ENCODE assay signal across 1 cellular context in the genomic region with DNA sequence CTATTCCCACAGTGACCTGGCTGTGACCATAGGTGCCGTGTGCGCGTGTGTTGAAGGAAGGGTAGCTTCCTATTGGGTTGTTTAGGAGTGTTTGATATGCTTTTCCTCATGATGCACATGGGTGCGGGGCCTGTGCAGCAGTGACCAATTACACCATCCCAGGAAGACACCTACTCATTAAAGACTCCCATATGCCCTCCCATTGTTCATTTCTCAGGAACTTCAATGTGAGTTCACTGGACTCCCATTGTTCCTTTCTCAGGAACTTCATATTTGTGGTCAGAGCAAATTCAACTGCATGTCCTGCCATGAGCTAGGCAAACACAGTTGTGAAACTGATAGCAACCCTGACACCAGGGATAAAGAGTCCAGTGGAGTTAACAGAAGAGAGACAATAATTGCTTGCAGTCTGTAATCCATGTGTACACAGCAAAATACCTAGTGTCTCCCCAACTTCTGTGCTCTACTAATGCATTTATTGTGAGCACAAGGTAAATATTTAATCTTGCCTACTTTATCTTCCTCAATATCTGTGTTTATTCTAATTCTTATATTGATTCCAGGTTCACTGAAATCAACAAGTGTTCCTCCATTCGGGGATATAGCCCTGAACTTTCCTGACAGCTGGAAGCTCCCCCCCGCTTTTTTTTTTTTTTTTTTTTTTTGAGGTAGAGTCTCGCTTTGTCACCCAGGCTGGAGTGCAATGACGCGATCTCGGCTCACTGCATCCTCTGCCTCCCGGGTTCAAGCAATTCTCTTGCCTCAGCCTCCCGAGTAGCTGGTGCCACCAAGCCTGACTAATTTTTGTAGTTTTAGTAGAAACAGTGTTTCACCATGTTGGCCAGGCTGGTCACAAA.
TF ChIP-seq lines count a peak whose summit lies in the region.

No MANE protein-coding gene starts in this region.

TF ChIP-seq in HepG2, 621 proteins besides CTCF, POLR2A, EP300 and RAD21 (continued from another document and continues in another):
- TF ChIP-seq ZNF839 (CRISPR knock-in tag; IDR thresholded peaks at IDR 0.05; ENCODE audit: borderline replicate concordance) (no peak), ZNF75D (CRISPR knock-in tag; IDR thresholded peaks at IDR 0.05; ENCODE audit: borderline replicate concordance) (no peak), CHCHD3 (CRISPR knock-in tag; IDR thresholded peaks at IDR 0.05) (no peak), SMYD3 (CRISPR knock-in tag; IDR thresholded peaks at IDR 0.05) (no peak), KDM2A (CRISPR knock-in tag; IDR thresholded peaks at IDR 0.05; ENCODE audit: borderline replicate concordance, low read depth) (no peak), ATF3 (CRISPR knock-in tag; IDR thresholded peaks at IDR 0.05) (peak; percentile 57), ZNF629 (CRISPR knock-in tag; conservative IDR thresholded peaks at IDR 0.05) (peak; percentile 37; the same call in 1 of the 2 replicates), NFYC (CRISPR knock-in tag; IDR thresholded peaks at IDR 0.05) (peak; percentile 47; the same call in 1 of the 2 replicates), HNF1B (CRISPR knock-in tag; IDR thresholded peaks at IDR 0.05) (peak; percentile 63), FOSL2 (CRISPR knock-in tag; IDR thresholded peaks at IDR 0.05) (peak; percentile 83), CBX5 (CRISPR knock-in tag; IDR thresholded peaks at IDR 0.05; ENCODE audit: borderline replicate concordance) (peak; percentile 80; the same call in 1 of the 2 replicates), ZNF136 (CRISPR knock-in tag; IDR thresholded peaks at IDR 0.05; ENCODE audit: low read depth) (no peak), ZBTB38 (CRISPR knock-in tag; IDR thresholded peaks at IDR 0.05) (no peak), ZNF766 (CRISPR knock-in tag; IDR thresholded peaks at IDR 0.05; ENCODE audit: borderline replicate concordance) (no peak), ZNF546 (CRISPR knock-in tag; conservative IDR thresholded peaks at IDR 0.05) (no peak; the same call in 1 of the 2 replicates), MZF1 (CRISPR knock-in tag; IDR thresholded peaks at IDR 0.05; ENCODE audit: borderline replicate concordance) (no peak), ZNF407 (CRISPR knock-in tag; IDR thresholded peaks at IDR 0.05; ENCODE audit: not compliant biosample characterization) (no peak), ZSCAN30 (CRISPR knock-in tag; IDR thresholded peaks at IDR 0.05) (no peak), SIX1 (CRISPR knock-in tag; IDR thresholded peaks at IDR 0.05; ENCODE audit: borderline replicate concordance) (peak; percentile 94), KLF11 (CRISPR knock-in tag; IDR thresholded peaks at IDR 0.05) (no peak), ZNF781 (CRISPR knock-in tag; IDR thresholded peaks at IDR 0.05; ENCODE audit: borderline replicate concordance, not compliant biosample characterization) (peak; percentile 63), ZNF749 (CRISPR knock-in tag; IDR thresholded peaks at IDR 0.05; ENCODE audit: borderline replicate concordance) (peak; percentile 79; the same call in 1 of the 2 replicates), ETV6 (CRISPR knock-in tag; conservative IDR thresholded peaks at IDR 0.05) (no peak), ZNF138 (CRISPR knock-in tag; IDR thresholded peaks at IDR 0.05; ENCODE audit: low read depth) (no peak), MAF1 (CRISPR knock-in tag; IDR thresholded peaks at IDR 0.05; ENCODE audit: borderline replicate concordance) (no peak), HMGA1 (CRISPR knock-in tag; conservative IDR thresholded peaks at IDR 0.05) (no peak), WIZ (CRISPR knock-in tag; IDR thresholded peaks at IDR 0.05) (no peak), TCF7 (IDR thresholded peaks at IDR 0.05; ENCODE audit: low read depth) (peak; percentile 95), MATR3 (CRISPR knock-in tag; IDR thresholded peaks at IDR 0.05) (no peak), TOPORS (CRISPR knock-in tag; IDR thresholded peaks at IDR 0.05) (no peak), ZSCAN9 (CRISPR knock-in tag; IDR thresholded peaks at IDR 0.05; ENCODE audit: borderline replicate concordance) (peak; percentile 81; the same call in 1 of the 2 replicates), SMC3 (IDR thresholded peaks at IDR 0.05; ENCODE audit: low read length) (no peak), HOXA5 (CRISPR knock-in tag; IDR thresholded peaks at IDR 0.05) (no peak), ZBTB8A (CRISPR knock-in tag; IDR thresholded peaks at IDR 0.05; ENCODE audit: borderline replicate concordance, low read depth) (peak; percentile 32; the same call in 1 of the 2 replicates), TFDP1 (CRISPR knock-in tag; IDR thresholded peaks at IDR 0.05; ENCODE audit: borderline replicate concordance) (peak; percentile 9; the same call in 1 of the 2 replicates), NFIC (IDR thresholded peaks at IDR 0.05; ENCODE audit: low read length) (peak; percentile 91), RFX5 (IDR thresholded peaks at IDR 0.05; ENCODE audit: low read depth, low read length) (no peak), ZBTB7A (CRISPR knock-in tag; IDR thresholded peaks at IDR 0.05) (peak; percentile 69; the same call in 1 of the 2 replicates), NFE2L2 (IDR thresholded peaks at IDR 0.05; ENCODE audit: low read length) (no peak), TSC22D2 (CRISPR knock-in tag; IDR thresholded peaks at IDR 0.05; ENCODE audit: borderline replicate concordance) (no peak), PAX8 (CRISPR knock-in tag; IDR thresholded peaks at IDR 0.05; ENCODE audit: borderline replicate concordance) (no peak), HNRNPK (IDR thresholded peaks at IDR 0.05; ENCODE audit: low read depth, low read length, poor library complexity, severe bottlenecking) (no peak), CBFB (CRISPR knock-in tag; IDR thresholded peaks at IDR 0.05) (peak; percentile 100)
- TF ChIP-seq, protein P1, sequence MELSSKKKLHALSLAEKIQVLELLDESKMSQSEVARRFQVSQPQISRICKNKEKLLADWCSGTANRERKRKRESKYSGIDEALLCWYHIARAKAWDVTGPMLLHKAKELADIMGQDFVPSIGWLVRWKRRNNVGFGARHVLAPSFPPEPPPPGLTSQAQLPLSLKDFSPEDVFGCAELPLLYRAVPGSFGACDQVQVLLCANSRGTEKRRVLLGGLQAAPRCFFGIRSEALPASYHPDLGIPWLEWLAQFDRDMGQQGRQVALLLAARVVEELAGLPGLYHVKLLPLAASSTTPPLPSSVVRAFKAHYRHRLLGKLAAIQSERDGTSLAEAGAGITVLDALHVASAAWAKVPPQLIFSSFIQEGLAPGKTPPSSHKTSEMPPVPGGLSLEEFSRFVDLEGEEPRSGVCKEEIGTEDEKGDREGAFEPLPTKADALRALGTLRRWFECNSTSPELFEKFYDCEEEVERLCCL (CRISPR knock-in tag; IDR thresholded peaks at IDR 0.05; ENCODE audit: borderline replicate concordance) = no peak
- TF ChIP-seq, protein P2, sequence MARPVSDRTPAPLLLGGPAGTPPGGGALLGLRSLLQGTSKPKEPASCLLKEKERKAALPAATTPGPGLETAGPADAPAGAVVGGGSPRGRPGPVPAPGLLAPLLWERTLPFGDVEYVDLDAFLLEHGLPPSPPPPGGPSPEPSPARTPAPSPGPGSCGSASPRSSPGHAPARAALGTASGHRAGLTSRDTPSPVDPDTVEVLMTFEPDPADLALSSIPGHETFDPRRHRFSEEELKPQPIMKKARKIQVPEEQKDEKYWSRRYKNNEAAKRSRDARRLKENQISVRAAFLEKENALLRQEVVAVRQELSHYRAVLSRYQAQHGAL (CRISPR knock-in tag; IDR thresholded peaks at IDR 0.05; ENCODE audit: not compliant biosample characterization) = no peak
- TF ChIP-seq, protein P3, sequence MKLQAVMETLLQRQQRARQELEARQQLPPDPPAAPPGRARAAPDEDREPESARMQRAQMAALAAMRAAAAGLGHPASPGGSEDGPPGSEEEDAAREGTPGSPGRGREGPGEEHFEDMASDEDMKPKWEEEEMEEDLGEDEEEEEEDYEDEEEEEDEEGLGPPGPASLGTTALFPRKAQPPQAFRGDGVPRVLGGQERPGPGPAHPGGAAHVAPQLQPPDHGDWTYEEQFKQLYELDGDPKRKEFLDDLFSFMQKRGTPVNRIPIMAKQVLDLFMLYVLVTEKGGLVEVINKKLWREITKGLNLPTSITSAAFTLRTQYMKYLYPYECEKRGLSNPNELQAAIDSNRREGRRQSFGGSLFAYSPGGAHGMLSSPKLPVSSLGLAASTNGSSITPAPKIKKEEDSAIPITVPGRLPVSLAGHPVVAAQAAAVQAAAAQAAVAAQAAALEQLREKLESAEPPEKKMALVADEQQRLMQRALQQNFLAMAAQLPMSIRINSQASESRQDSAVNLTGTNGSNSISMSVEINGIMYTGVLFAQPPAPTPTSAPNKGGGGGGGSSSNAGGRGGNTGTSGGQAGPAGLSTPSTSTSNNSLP (IDR thresholded peaks at IDR 0.05; ENCODE audit: low read depth, low read length) = peak; percentile 98
- TF ChIP-seq, protein P4, sequence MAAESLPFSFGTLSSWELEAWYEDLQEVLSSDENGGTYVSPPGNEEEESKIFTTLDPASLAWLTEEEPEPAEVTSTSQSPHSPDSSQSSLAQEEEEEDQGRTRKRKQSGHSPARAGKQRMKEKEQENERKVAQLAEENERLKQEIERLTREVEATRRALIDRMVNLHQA (CRISPR knock-in tag; IDR thresholded peaks at IDR 0.05) = 0 out of 2 replicates have a peak, but pooled peaks have one; percentile 70
